8 cellular contexts compared by ENCODE assay signal in the genomic region with DNA sequence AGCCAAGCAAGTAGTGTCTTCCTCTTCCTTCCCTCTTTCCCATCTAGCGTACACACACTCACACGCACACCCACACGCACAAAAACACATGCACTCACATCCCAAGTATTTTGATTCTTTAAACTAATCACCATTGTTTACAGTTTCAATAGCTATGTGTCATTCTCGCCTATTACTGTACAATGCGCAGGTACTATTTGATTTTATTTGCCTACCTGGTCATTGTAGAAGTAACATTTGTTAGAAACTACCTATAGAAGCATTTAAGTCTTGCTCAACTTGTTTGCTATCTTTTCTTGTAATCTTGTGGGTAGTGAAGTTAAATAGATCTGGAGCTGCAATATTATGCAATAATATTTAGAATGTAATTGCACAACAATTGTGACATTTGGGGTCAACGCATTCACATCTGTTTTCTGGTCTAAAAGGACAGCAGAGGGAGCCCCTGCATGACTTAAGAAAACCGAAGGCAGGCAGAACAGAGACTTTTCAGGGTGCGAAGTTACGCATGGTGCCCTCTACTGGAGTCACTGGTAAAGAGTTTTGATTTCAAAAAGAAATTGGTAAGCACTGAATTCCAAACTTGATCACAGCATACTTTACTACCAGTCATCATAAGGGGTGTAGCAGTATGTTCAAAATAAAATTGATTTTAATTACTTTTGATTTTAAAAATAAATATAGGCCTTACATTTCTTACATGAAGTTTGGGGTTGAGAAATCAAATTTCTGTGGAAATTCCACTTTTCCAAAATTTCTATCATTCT.
DNase-seq lines count a peak whose midpoint lies in the region; ATAC-seq and TF ChIP-seq lines count a peak whose summit lies in the region.

No MANE protein-coding gene starts in this region.

- H3K36me3 Mint-ChIP-seq in activated T-cell treated with anti-CD3 and anti-CD28 coated beads, Interleukin-2, amount 50 U/mL, for 4 hours (ENCODE audit: insufficient read depth): no peaks in the 10 kb centered on the region

- H3K4me1 Mint-ChIP-seq in activated T-cell treated with anti-CD3 and anti-CD28 coated beads, Interleukin-2, amount 50 U/mL, for 4 hours (ENCODE audit: low read depth): no peaks in the 10 kb centered on the region

- peak; percentile 84 for TF ChIP-seq CTCF in astrocyte of the spinal cord (IDR thresholded peaks at IDR 0.05; ENCODE audit: low read depth, low read length)

- ATAC-seq in activated T-cell treated with anti-CD3 and anti-CD28 coated beads, Interleukin-2, amount 50 U/mL, for 4 hours: no peak
- ATAC-seq in GM21717 (IDR thresholded peaks at IDR 0.05; ENCODE audit: unreplicated experiment): peak; percentile 97

- H3K27me3 Mint-ChIP-seq in activated T-cell treated with anti-CD3 and anti-CD28 coated beads, Interleukin-2, amount 50 U/mL, for 4 hours (ENCODE audit: low read depth): no peaks in the 10 kb centered on the region

- DNase-seq in activated T-cell treated with anti-CD3 and anti-CD28 coated beads for 24 hours (ENCODE audit: low read depth) (peak; percentile 1), HT-29 (ENCODE audit: low spot score) (peak; percentile 87), NOMO-1 (lab: John Stamatoyannopoulos, UW; ENCODE audit: unreplicated experiment in 2 of 2) (peak; percentile 80 to 93), astrocyte of the spinal cord (ENCODE audit: low read depth, low spot score) (peak; percentile 87), iPS DF 4.7 (ENCODE audit: extremely low read depth, low spot score) (peak; percentile 53)
- DNase-seq in activated T-cell treated with anti-CD3 and anti-CD28 coated beads, Interleukin-2, amount 50 U/mL, for 4 hours: no peak
- peak; percentile 4 for DNase-seq in stimulated activated CD4-positive, alpha-beta T cell treated with anti-CD3 and anti-CD28 coated beads, Interleukin-4, amount 100 ng/mL, for 24 hours

- in situ Hi-C loops in astrocyte of the spinal cord (cut with HindIII; ENCODE audit: low sequenced_read_pairs): no loop called here

- H3K4me3 Mint-ChIP-seq in activated T-cell treated with anti-CD3 and anti-CD28 coated beads, Interleukin-2, amount 50 U/mL, for 4 hours: no peak overlapping the region

- H3K4me3 ChIP-seq in astrocyte of the spinal cord (ENCODE audit: low read depth, low read length): no peak overlapping the region

- peaks cover 5% of the 10 kb centered on the region for H3K9me3 Mint-ChIP-seq in activated T-cell treated with anti-CD3 and anti-CD28 coated beads, Interleukin-2, amount 50 U/mL, for 4 hours
